ENCODE assay signal across 8 cellular contexts in the genomic region with DNA sequence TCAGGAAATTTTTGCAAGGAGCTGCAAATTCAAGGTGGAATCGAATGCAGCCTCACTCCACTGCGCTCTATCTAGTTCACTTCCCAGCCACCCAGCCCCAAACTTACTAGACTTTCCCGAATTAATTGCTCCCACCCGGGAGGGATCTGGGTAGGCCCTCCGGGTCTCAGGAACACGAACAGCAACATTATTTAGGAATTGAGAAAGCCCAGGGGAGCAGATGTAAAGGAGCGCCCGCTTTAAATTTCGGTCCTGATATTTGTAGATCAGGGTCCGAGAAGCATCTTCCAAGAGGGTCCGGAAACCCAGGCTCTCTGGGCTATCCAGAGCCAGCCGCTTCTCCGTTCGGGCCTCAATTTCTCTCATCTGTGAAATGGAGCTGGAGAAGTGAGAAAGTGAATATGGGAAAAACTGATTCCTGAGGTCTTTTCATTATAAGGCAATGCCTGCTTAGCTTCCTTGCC. TPM values are rescaled to one million over a fixed set of nuclear protein-coding genes. Genes with fewer than 3 reads are reported as not detected.
DNase-seq lines count a peak whose midpoint lies in the region; ATAC-seq and TF ChIP-seq lines count a peak whose summit lies in the region.

No MANE protein-coding gene starts in this region.

- H3K9me3 ChIP-seq in Peyer's patch: no peaks in the 10 kb centered on the region
- no peaks in the 10 kb centered on the region for H3K9me3 ChIP-seq in esophagus muscularis mucosa
- H3K9me3 ChIP-seq in psoas muscle: no peaks in the 10 kb centered on the region

- TF ChIP-seq POLR2A in Peyer's patch (IDR thresholded peaks at IDR 0.05) (no peak), esophagus muscularis mucosa (IDR thresholded peaks at IDR 0.05; ENCODE audit: low read depth) (no peak)

- H3K4me1 ChIP-seq in Peyer's patch (peaks cover 0 to 24% (median 8%) of the 10 kb centered on the region in 4 donors), esophagus muscularis mucosa (peaks cover 37 to 69% (median 55%) of the 10 kb centered on the region in 4 donors), psoas muscle (peaks cover 26% of the 10 kb centered on the region)

- no peak for TF ChIP-seq CTCF in GM12864 (IDR thresholded peaks at IDR 0.05; ENCODE audit: low read depth, low read length, missing control alignments)
- no peak for TF ChIP-seq CTCF in Peyer's patch (IDR thresholded peaks at IDR 0.05)
- TF ChIP-seq CTCF in esophagus muscularis mucosa (IDR thresholded peaks at IDR 0.05): no peak
- no peak for TF ChIP-seq CTCF in psoas muscle (IDR thresholded peaks at IDR 0.05)

- DNase-seq in GM12864 (ENCODE audit: low read depth) (no peak), Peyer's patch (no peak), esophagus muscularis mucosa (ENCODE audit: extremely low spot score) (no peak), psoas muscle (no peak), cortex of kidney (lab: John Stamatoyannopoulos, UW) (no peak), D341Med (ENCODE audit: low spot score) (no peak), G401 (ENCODE audit: low spot score) (no peak), middle frontal gyrus (ENCODE audit: extremely low spot score, low spot score) (no peak)

- in situ Hi-C loops in G401 (cut with HindIII; ENCODE audit: low sequenced_read_pairs): no loop called here

- H3K27ac ChIP-seq in Peyer's patch (peak overlapping the region; percentile 72 to 99 (median 89)), esophagus muscularis mucosa (replicated peaks in 1 of 4) (peak overlapping the region; percentile 91 to 98 (median 94)), psoas muscle (peak overlapping the region; percentile 85)

- H3K4me3 ChIP-seq in GM12864 (ENCODE audit: low read depth, low read length) (peak overlapping the region; percentile 59), Peyer's patch (peak overlapping the region; percentile 67 to 95 (median 70)), esophagus muscularis mucosa (peak overlapping the region; percentile 71 to 83 (median 74)), psoas muscle (peak overlapping the region; percentile 80)

- ATAC-seq in psoas muscle: peak in 1 of 4 donors; percentile 1

- intact Hi-C loops in esophagus muscularis mucosa (cut with DNase I): no loop called here
- intact Hi-C loops in psoas muscle (cut with DNase I): no loop called here

- H3K36me3 ChIP-seq in Peyer's patch (no peaks in the 10 kb centered on the region), esophagus muscularis mucosa (peaks cover 0 to 22% (median 0%) of the 10 kb centered on the region in 4 donors), psoas muscle (ENCODE audit: insufficient read depth in 1 of 2, low read depth in 1 of 2) (no peaks in the 10 kb centered on the region)

- H3K27me3 ChIP-seq in Peyer's patch: no peaks in the 10 kb centered on the region
- no peaks in the 10 kb centered on the region for H3K27me3 ChIP-seq in esophagus muscularis mucosa
- H3K27me3 ChIP-seq in psoas muscle (ENCODE audit: insufficient read depth in 3 of 3, low read length in 2 of 3): peaks cover 0 to 3% (median 2%) of the 10 kb centered on the region in 3 donors

- 0% methylated on average over 11 of the region's 14 CpGs for WGBS in esophagus muscularis mucosa
- WGBS in psoas muscle, 3 donors: 2 to 3% (median 2%) methylated on average over 14 of the region's 14 CpGs

- TF ChIP-seq EP300 in esophagus muscularis mucosa (IDR thresholded peaks at IDR 0.05): no peak

RNA-seq across cellular contexts. Expression of gene ID1, which starts 0.5 kb away (rescaled TPM):
- 100 to 1,000 TPM; 408 to 760 (median 570) TPM for total RNA-seq in Peyer's patch
- 100 to 1,000 TPM; 199 to 744 (median 532) TPM for total RNA-seq in esophagus muscularis mucosa
- 100 to 1,000 TPM in 2 of 4 donors, 10 to 100 TPM in 2; 25.1 to 129 (median 102) TPM for total RNA-seq in psoas muscle
- polyA plus RNA-seq in psoas muscle: 100 to 1,000 TPM in 1 of 3 donors, 10 to 100 TPM in 2; 45.1 to 574 (median 45.2) TPM
- 1,330 and 1,439 TPM in 2 replicates for total RNA-seq in G401 (2014; rRNA removed; shearing (Covaris generic))

RNA-seq across cellular contexts. Expression of gene COX4I2, which starts 33.1 kb away (rescaled TPM):
- total RNA-seq in Peyer's patch: 1 to 10 TPM in 1 of 4 donors, not detected in 3; 2.5 TPM
- 10 to 100 TPM in 1 of 4 donors, 1 to 10 TPM in 3; 2.1 to 14.2 (median 7.1) TPM for total RNA-seq in esophagus muscularis mucosa
- total RNA-seq in psoas muscle: 1 to 10 TPM; 3.5 to 8.1 (median 5.0) TPM
- 10 to 100 TPM in 2 of 3 donors, 1 to 10 TPM in 1; 7.0 to 13.2 (median 11.9) TPM for polyA plus RNA-seq in psoas muscle
- not detected in 2 replicates for total RNA-seq in G401 (2014; rRNA removed; shearing (Covaris generic))
